Comparison of ENCODE assay signal across 8 cellular contexts in the genomic region with DNA sequence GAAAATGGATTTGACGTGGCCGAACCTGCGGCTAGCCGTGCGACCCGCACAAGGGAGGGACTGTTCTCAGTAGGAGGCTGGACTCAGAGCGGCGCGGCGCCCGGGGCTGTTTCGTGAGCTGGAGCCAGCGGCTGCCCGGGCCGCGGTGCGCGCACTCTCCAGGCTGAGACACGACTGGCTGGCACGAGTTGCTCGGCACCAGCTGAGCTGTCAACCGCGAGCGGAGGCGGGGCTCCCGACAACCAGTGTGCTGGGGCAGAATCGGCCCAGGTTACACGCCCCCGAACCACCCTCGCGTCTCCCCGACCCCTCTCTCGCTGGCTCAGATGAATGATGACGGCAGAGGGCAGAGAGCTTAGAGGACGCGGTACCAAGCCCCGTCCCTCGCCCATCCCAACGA.
DNase-seq lines count a peak whose midpoint lies in the region; ATAC-seq and TF ChIP-seq lines count a peak whose summit lies in the region.
"Not testable (repeated sequence)": the region's sequence is repeated elsewhere in the genome, so short reads cannot be mapped to it uniquely, and the experiment has no call there.

No MANE protein-coding gene starts in this region.

- not testable (repeated sequence) for H3K18ac ChIP-seq in mesenchymal stem cell (ENCODE audit: low read depth in 1 of 2, low read length in 2 of 2)

- H3K36me3 Mint-ChIP-seq in CD14-positive monocyte; activated CD4-positive, alpha-beta memory T cell treated with anti-CD3 and anti-CD28 coated beads, Interleukin-2, amount 10 ng/mL, durations not matched to agents 7 days and 5 days (ENCODE audit: low read depth): not testable (repeated sequence)

- POLR2A ChIA-PET in activated CD4-positive, alpha-beta memory T cell treated with anti-CD3 and anti-CD28 coated beads, Interleukin-2, amount 10 ng/mL, durations not matched to agents 7 days and 5 days (lab: Charles Lee) = not testable (repeated sequence)

- DNase-seq in CD14-positive monocyte (ENCODE audit: low spot score) = peak; percentile 41
- DNase-seq in Peyer's patch = peak in 2 of 3 donors; percentile 13 to 50
- peak; percentile 41 for DNase-seq in activated CD4-positive, alpha-beta memory T cell treated with anti-CD3 and anti-CD28 coated beads, Interleukin-2, amount 10 ng/mL, durations not matched to agents 7 days and 5 days
- DNase-seq in ascending aorta (ENCODE audit: low spot score in 2 of 2) = peak; percentile 23 to 89
- DNase-seq in esophagus muscularis mucosa (ENCODE audit: extremely low spot score); mesenchymal stem cell: not testable (repeated sequence)
- DNase-seq in stimulated activated naive CD8-positive, alpha-beta T cell treated with anti-CD3 and anti-CD28 coated beads, Interleukin-15, amount 100 ng/mL, for 72 hours = peak; percentile 4 to 38

- intact Hi-C loops in CD14-positive monocyte (cut with micrococcal nuclease); ascending aorta (cut with DNase I); esophagus muscularis mucosa (cut with DNase I): not testable (repeated sequence)

- H3K4me3 Mint-ChIP-seq in CD14-positive monocyte = peak overlapping the region; percentile 76 to 96
- H3K4me3 Mint-ChIP-seq in activated CD4-positive, alpha-beta memory T cell treated with anti-CD3 and anti-CD28 coated beads, Interleukin-2, amount 10 ng/mL, durations not matched to agents 7 days and 5 days = peak overlapping the region; percentile 74
- H3K4me3 Mint-ChIP-seq in stimulated activated naive CD8-positive, alpha-beta T cell treated with anti-CD3 and anti-CD28 coated beads, Interleukin-15, amount 100 ng/mL, for 72 hours = peak overlapping the region; percentile 76 to 79

- not testable (repeated sequence) for H4K8ac ChIP-seq in mesenchymal stem cell (ENCODE audit: low read length)

- H3K4me1 Mint-ChIP-seq in CD14-positive monocyte; activated CD4-positive, alpha-beta memory T cell treated with anti-CD3 and anti-CD28 coated beads, Interleukin-2, amount 10 ng/mL, durations not matched to agents 7 days and 5 days; stimulated activated naive CD8-positive, alpha-beta T cell treated with anti-CD3 and anti-CD28 coated beads, Interleukin-15, amount 100 ng/mL, for 72 hours: not testable (repeated sequence)

- H2BK5ac ChIP-seq in mesenchymal stem cell (ENCODE audit: low read depth, low read length, poor library complexity, severe bottlenecking) = not testable (repeated sequence)

- not testable (repeated sequence) for H3K9me3 Mint-ChIP-seq in CD14-positive monocyte; activated CD4-positive, alpha-beta memory T cell treated with anti-CD3 and anti-CD28 coated beads, Interleukin-2, amount 10 ng/mL, durations not matched to agents 7 days and 5 days; stimulated activated naive CD8-positive, alpha-beta T cell treated with anti-CD3 and anti-CD28 coated beads, Interleukin-15, amount 100 ng/mL, for 72 hours

- CTCF ChIA-PET in activated CD4-positive, alpha-beta memory T cell treated with anti-CD3 and anti-CD28 coated beads, Interleukin-2, amount 10 ng/mL, durations not matched to agents 7 days and 5 days (lab: Charles Lee) = not testable (repeated sequence)

- H3K27ac Mint-ChIP-seq in CD14-positive monocyte = peak overlapping the region in 3 of 7 donors; percentile 50 to 85 (median 60)
- H3K27ac Mint-ChIP-seq in activated CD4-positive, alpha-beta memory T cell treated with anti-CD3 and anti-CD28 coated beads, Interleukin-2, amount 10 ng/mL, durations not matched to agents 7 days and 5 days; stimulated activated naive CD8-positive, alpha-beta T cell treated with anti-CD3 and anti-CD28 coated beads, Interleukin-15, amount 100 ng/mL, for 72 hours: not testable (repeated sequence)

- not testable (repeated sequence) for H3K14ac ChIP-seq in mesenchymal stem cell (ENCODE audit: low read length in 2 of 2)

- H2BK12ac ChIP-seq in mesenchymal stem cell (ENCODE audit: low read length in 2 of 2) = not testable (repeated sequence)

- not testable (repeated sequence) for TF ChIP-seq CTCF in CD14-positive monocyte (IDR thresholded peaks at IDR 0.05); Peyer's patch (IDR thresholded peaks at IDR 0.05); ascending aorta (IDR thresholded peaks at IDR 0.05); esophagus muscularis mucosa (IDR thresholded peaks at IDR 0.05)

- not testable (repeated sequence) for H3K9me3 ChIP-seq in Peyer's patch; ascending aorta; esophagus muscularis mucosa; mesenchymal stem cell (ENCODE audit: control insufficient read depth, low read length); skeletal muscle satellite cell (replicated peaks; ENCODE audit: low read length)

- not testable (repeated sequence) for H2BK15ac ChIP-seq in mesenchymal stem cell (ENCODE audit: low read depth, poor library complexity, severe bottlenecking)

- H2AK5ac ChIP-seq in mesenchymal stem cell (ENCODE audit: low read length, severe bottlenecking) = not testable (repeated sequence)

- not testable (repeated sequence) for H3K4ac ChIP-seq in mesenchymal stem cell (ENCODE audit: low read depth in 1 of 2, low read length in 2 of 2)

- H4K91ac ChIP-seq in mesenchymal stem cell (ENCODE audit: low read length) = not testable (repeated sequence)

- not testable (repeated sequence) for H3K79me1 ChIP-seq in mesenchymal stem cell (replicated peaks; ENCODE audit: low read length, poor library complexity, severe bottlenecking)

- H3K27me3 Mint-ChIP-seq in CD14-positive monocyte (ENCODE audit: low read depth in 3 of 3); activated CD4-positive, alpha-beta memory T cell treated with anti-CD3 and anti-CD28 coated beads, Interleukin-2, amount 10 ng/mL, durations not matched to agents 7 days and 5 days; stimulated activated naive CD8-positive, alpha-beta T cell treated with anti-CD3 and anti-CD28 coated beads, Interleukin-15, amount 100 ng/mL, for 72 hours: not testable (repeated sequence)

- peak overlapping the region; percentile 58 for H3K4me2 ChIP-seq in mesenchymal stem cell (ENCODE audit: low read length, poor library complexity, severe bottlenecking)
- H3K4me2 ChIP-seq in skeletal muscle satellite cell (ENCODE audit: low read length) = peak overlapping the region; percentile 54

- H3K4me1 ChIP-seq in Peyer's patch; ascending aorta; esophagus muscularis mucosa; mesenchymal stem cell (ENCODE audit: control insufficient read depth, insufficient read depth, low read depth, low read length); skeletal muscle satellite cell (ENCODE audit: control insufficient read depth, insufficient read depth, low read length): not testable (repeated sequence)

- not testable (repeated sequence) for TF ChIP-seq POLR2A in Peyer's patch (IDR thresholded peaks at IDR 0.05); esophagus muscularis mucosa (IDR thresholded peaks at IDR 0.05; ENCODE audit: low read depth)

- H3K9ac ChIP-seq in mesenchymal stem cell (ENCODE audit: low read length); skeletal muscle satellite cell (ENCODE audit: low read depth, low read length): not testable (repeated sequence)

- H2AFZ ChIP-seq in mesenchymal stem cell (ENCODE audit: low read depth, low read length) = not testable (repeated sequence)

- TF ChIP-seq EP300 in esophagus muscularis mucosa (IDR thresholded peaks at IDR 0.05) = not testable (repeated sequence)

- ATAC-seq in stimulated activated naive CD8-positive, alpha-beta T cell treated with anti-CD3 and anti-CD28 coated beads, Interleukin-15, amount 100 ng/mL, for 72 hours = peak; percentile 92

- not testable (repeated sequence) for H3K23ac ChIP-seq in mesenchymal stem cell (ENCODE audit: low read length in 2 of 2)

- no CpG with 5 or more reads among the region's 39 CpGs for WGBS in esophagus muscularis mucosa
- WGBS in mesenchymal stem cell = no CpG with 5 or more reads among the region's 39 CpGs

- not testable (repeated sequence) for H3K4me3 ChIP-seq in Peyer's patch; ascending aorta; mesenchymal stem cell (ENCODE audit: insufficient read depth in 1 of 2, low read depth in 1 of 2, low read length in 2 of 2); skeletal muscle satellite cell (ENCODE audit: low read length)
- peak overlapping the region; percentile 25 to 52 (median 35) for H3K4me3 ChIP-seq in esophagus muscularis mucosa

- H3K27ac ChIP-seq in Peyer's patch; ascending aorta; esophagus muscularis mucosa (replicated peaks in 1 of 4); mesenchymal stem cell (ENCODE audit: low read length, poor library complexity, severe bottlenecking): not testable (repeated sequence)

- not testable (repeated sequence) for H2BK120ac ChIP-seq in mesenchymal stem cell (ENCODE audit: low read depth, low read length)

- H3K27me3 ChIP-seq in Peyer's patch; ascending aorta; esophagus muscularis mucosa; mesenchymal stem cell (ENCODE audit: control insufficient read depth in 1 of 2, insufficient read depth in 1 of 2, low read length in 2 of 2); skeletal muscle satellite cell (ENCODE audit: control insufficient read depth, insufficient read depth, low read length): not testable (repeated sequence)

- H3K36me3 ChIP-seq in Peyer's patch; ascending aorta; esophagus muscularis mucosa; mesenchymal stem cell (ENCODE audit: control insufficient read depth in 1 of 2, insufficient read depth in 2 of 2, low read depth in 1 of 2, low read length in 2 of 2); skeletal muscle satellite cell (ENCODE audit: insufficient read depth, low read length): not testable (repeated sequence)
